ENCODE assay signal across 1 cellular context in the genomic region with DNA sequence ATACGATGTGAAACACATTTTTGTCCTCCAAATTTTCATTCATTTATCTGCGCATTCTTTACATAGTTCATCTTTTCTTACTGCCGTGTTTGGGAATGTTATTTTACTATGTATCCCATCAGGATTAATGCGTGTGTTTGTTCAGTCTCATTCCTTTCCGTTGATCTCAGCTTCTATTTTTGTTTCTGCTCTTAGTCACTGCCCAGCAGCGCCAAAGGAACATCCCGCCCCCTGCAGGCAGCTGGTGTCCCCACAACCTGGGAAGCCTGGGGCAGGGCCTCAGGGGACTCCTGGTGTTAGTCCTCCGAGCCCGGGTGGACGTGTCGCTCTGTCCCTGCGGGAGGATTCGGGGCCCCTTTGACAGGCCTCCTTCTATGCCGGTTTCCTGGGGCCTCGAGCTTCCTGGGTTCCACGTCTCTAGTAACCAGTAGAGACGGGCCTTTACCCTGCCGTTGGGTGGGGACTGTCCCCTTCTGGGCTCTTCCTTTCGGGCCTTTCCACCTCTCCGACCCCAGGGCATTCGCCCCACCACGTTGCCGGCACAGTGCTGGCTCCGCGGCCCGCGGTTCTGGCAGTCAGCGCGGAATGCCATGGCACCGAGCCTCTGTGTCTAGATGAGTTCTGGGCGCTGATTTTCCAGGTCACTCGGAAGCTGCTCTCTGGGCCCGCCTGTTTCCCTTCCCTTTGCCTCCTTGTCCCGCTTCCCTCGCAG.
TF ChIP-seq lines count a peak whose summit lies in the region.

No MANE protein-coding gene starts in this region.

TF ChIP-seq in GM12878, 131 proteins besides CTCF, POLR2A, EP300 and RAD21 (continues in another document):
- TF ChIP-seq, protein P1, sequence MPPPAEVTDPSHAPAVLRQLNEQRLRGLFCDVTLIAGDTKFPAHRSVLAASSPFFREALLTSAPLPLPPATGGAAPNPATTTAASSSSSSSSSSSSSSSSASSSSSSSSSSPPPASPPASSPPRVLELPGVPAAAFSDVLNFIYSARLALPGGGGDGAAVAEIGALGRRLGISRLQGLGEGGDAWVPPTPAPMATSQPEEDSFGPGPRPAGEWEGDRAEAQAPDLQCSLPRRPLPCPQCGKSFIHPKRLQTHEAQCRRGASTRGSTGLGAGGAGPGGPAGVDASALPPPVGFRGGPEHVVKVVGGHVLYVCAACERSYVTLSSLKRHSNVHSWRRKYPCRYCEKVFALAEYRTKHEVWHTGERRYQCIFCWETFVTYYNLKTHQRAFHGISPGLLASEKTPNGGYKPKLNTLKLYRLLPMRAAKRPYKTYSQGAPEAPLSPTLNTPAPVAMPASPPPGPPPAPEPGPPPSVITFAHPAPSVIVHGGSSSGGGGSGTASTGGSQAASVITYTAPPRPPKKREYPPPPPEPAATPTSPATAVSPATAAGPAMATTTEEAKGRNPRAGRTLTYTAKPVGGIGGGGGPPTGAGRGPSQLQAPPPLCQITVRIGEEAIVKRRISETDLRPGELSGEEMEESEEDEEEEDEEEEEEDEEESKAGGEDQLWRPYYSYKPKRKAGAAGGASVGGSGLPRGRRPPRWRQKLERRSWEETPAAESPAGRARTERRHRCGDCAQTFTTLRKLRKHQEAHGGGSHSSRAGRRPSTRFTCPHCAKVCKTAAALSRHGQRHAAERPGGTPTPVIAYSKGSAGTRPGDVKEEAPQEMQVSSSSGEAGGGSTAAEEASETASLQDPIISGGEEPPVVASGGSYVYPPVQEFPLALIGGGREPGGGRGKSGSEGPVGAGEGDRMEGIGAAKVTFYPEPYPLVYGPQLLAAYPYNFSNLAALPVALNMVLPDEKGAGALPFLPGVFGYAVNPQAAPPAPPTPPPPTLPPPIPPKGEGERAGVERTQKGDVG (CRISPR knock-in tag; IDR thresholded peaks at IDR 0.05): no peak
- TF ChIP-seq RBBP5 (conservative IDR thresholded peaks at IDR 0.05): no peak
- peak; percentile 68; the same call in 1 of the 2 replicates for TF ChIP-seq PML (IDR thresholded peaks at IDR 0.05; ENCODE audit: low read length)
- TF ChIP-seq DPF2 (IDR thresholded peaks at IDR 0.05): no peak; the same call in 1 of the 2 replicates
- no peak for TF ChIP-seq RFX5 (IDR thresholded peaks at IDR 0.05; ENCODE audit: low read depth, low read length)
- TF ChIP-seq, protein P2, sequence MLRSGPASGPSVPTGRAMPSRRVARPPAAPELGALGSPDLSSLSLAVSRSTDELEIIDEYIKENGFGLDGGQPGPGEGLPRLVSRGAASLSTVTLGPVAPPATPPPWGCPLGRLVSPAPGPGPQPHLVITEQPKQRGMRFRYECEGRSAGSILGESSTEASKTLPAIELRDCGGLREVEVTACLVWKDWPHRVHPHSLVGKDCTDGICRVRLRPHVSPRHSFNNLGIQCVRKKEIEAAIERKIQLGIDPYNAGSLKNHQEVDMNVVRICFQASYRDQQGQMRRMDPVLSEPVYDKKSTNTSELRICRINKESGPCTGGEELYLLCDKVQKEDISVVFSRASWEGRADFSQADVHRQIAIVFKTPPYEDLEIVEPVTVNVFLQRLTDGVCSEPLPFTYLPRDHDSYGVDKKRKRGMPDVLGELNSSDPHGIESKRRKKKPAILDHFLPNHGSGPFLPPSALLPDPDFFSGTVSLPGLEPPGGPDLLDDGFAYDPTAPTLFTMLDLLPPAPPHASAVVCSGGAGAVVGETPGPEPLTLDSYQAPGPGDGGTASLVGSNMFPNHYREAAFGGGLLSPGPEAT (IDR thresholded peaks at IDR 0.05; ENCODE audit: low read depth): peak; percentile 60
- 0 out of 2 replicates have a peak, but pooled peaks have one; percentile 31 for TF ChIP-seq CREM (IDR thresholded peaks at IDR 0.05; ENCODE audit: low read depth)
- TF ChIP-seq NBN (IDR thresholded peaks at IDR 0.05): peak; percentile 58; the same call in 1 of the 2 replicates
- TF ChIP-seq SIX5 (IDR thresholded peaks at IDR 0.05; ENCODE audit: low read depth, low read length, severe bottlenecking): no peak
- TF ChIP-seq, protein P3, sequence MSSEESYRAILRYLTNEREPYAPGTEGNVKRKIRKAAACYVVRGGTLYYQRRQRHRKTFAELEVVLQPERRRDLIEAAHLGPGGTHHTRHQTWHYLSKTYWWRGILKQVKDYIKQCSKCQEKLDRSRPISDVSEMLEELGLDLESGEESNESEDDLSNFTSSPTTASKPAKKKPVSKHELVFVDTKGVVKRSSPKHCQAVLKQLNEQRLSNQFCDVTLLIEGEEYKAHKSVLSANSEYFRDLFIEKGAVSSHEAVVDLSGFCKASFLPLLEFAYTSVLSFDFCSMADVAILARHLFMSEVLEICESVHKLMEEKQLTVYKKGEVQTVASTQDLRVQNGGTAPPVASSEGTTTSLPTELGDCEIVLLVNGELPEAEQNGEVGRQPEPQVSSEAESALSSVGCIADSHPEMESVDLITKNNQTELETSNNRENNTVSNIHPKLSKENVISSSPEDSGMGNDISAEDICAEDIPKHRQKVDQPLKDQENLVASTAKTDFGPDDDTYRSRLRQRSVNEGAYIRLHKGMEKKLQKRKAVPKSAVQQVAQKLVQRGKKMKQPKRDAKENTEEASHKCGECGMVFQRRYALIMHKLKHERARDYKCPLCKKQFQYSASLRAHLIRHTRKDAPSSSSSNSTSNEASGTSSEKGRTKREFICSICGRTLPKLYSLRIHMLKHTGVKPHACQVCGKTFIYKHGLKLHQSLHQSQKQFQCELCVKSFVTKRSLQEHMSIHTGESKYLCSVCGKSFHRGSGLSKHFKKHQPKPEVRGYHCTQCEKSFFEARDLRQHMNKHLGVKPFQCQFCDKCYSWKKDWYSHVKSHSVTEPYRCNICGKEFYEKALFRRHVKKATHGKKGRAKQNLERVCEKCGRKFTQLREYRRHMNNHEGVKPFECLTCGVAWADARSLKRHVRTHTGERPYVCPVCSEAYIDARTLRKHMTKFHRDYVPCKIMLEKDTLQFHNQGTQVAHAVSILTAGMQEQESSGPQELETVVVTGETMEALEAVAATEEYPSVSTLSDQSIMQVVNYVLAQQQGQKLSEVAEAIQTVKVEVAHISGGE (CRISPR knock-in tag; IDR thresholded peaks at IDR 0.05): no peak
- peak; percentile 24; the same call in 1 of the 2 replicates for TF ChIP-seq CREB1 (IDR thresholded peaks at IDR 0.05; ENCODE audit: low read depth)
- 0 out of 2 replicates have a peak, but pooled peaks have one; percentile 14 for TF ChIP-seq CHD1 (IDR thresholded peaks at IDR 0.05; ENCODE audit: low read depth, low read length)
- peak; percentile 65 for TF ChIP-seq RUNX3 (IDR thresholded peaks at IDR 0.05; ENCODE audit: low read length)
- TF ChIP-seq, protein P4, sequence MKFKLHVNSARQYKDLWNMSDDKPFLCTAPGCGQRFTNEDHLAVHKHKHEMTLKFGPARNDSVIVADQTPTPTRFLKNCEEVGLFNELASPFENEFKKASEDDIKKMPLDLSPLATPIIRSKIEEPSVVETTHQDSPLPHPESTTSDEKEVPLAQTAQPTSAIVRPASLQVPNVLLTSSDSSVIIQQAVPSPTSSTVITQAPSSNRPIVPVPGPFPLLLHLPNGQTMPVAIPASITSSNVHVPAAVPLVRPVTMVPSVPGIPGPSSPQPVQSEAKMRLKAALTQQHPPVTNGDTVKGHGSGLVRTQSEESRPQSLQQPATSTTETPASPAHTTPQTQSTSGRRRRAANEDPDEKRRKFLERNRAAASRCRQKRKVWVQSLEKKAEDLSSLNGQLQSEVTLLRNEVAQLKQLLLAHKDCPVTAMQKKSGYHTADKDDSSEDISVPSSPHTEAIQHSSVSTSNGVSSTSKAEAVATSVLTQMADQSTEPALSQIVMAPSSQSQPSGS (IDR thresholded peaks at IDR 0.05; ENCODE audit: low read length): peak; percentile 68; the same call in 1 of the 2 replicates
- TF ChIP-seq IKZF2 (IDR thresholded peaks at IDR 0.05): peak; percentile 72 to 75
- TF ChIP-seq BHLHE40 (IDR thresholded peaks at IDR 0.05; ENCODE audit: borderline replicate concordance in 1 of 2, low read depth in 2 of 2, low read length in 1 of 2): peak in 1 of 2 experiments; percentile 15; a peak in 1 of 4 replicates
- peak; percentile 84 for TF ChIP-seq SMC3 (IDR thresholded peaks at IDR 0.05; ENCODE audit: borderline replicate concordance, low read length)
- TF ChIP-seq JUNB (IDR thresholded peaks at IDR 0.05): peak; percentile 60
- TF ChIP-seq, protein P5, sequence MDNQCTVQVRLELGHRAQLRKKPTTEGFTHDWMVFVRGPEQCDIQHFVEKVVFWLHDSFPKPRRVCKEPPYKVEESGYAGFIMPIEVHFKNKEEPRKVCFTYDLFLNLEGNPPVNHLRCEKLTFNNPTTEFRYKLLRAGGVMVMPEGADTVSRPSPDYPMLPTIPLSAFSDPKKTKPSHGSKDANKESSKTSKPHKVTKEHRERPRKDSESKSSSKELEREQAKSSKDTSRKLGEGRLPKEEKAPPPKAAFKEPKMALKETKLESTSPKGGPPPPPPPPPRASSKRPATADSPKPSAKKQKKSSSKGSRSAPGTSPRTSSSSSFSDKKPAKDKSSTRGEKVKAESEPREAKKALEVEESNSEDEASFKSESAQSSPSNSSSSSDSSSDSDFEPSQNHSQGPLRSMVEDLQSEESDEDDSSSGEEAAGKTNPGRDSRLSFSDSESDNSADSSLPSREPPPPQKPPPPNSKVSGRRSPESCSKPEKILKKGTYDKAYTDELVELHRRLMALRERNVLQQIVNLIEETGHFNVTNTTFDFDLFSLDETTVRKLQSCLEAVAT (IDR thresholded peaks at IDR 0.05): 0 out of 2 replicates have a peak, but pooled peaks have one; percentile 7
- peak; percentile 37; the same call in 1 of the 2 replicates for TF ChIP-seq BCL11A (IDR thresholded peaks at IDR 0.05; ENCODE audit: low read depth, low read length)
- TF ChIP-seq, protein P6, sequence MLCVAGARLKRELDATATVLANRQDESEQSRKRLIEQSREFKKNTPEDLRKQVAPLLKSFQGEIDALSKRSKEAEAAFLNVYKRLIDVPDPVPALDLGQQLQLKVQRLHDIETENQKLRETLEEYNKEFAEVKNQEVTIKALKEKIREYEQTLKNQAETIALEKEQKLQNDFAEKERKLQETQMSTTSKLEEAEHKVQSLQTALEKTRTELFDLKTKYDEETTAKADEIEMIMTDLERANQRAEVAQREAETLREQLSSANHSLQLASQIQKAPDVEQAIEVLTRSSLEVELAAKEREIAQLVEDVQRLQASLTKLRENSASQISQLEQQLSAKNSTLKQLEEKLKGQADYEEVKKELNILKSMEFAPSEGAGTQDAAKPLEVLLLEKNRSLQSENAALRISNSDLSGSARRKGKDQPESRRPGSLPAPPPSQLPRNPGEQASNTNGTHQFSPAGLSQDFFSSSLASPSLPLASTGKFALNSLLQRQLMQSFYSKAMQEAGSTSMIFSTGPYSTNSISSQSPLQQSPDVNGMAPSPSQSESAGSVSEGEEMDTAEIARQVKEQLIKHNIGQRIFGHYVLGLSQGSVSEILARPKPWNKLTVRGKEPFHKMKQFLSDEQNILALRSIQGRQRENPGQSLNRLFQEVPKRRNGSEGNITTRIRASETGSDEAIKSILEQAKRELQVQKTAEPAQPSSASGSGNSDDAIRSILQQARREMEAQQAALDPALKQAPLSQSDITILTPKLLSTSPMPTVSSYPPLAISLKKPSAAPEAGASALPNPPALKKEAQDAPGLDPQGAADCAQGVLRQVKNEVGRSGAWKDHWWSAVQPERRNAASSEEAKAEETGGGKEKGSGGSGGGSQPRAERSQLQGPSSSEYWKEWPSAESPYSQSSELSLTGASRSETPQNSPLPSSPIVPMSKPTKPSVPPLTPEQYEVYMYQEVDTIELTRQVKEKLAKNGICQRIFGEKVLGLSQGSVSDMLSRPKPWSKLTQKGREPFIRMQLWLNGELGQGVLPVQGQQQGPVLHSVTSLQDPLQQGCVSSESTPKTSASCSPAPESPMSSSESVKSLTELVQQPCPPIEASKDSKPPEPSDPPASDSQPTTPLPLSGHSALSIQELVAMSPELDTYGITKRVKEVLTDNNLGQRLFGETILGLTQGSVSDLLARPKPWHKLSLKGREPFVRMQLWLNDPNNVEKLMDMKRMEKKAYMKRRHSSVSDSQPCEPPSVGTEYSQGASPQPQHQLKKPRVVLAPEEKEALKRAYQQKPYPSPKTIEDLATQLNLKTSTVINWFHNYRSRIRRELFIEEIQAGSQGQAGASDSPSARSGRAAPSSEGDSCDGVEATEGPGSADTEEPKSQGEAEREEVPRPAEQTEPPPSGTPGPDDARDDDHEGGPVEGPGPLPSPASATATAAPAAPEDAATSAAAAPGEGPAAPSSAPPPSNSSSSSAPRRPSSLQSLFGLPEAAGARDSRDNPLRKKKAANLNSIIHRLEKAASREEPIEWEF (IDR thresholded peaks at IDR 0.05; ENCODE audit: insufficient replicate concordance, low read depth, low read length): no peak
- TF ChIP-seq RAD51 (IDR thresholded peaks at IDR 0.05): no peak
- TF ChIP-seq ETV6 (conservative IDR thresholded peaks at IDR 0.05 in 1 of 2, IDR thresholded peaks at IDR 0.05 in 1 of 2; ENCODE audit: borderline replicate concordance in 1 of 2, low read depth in 1 of 2): 0 out of 4 replicates have a peak, but pooled peaks of 1 of the 2 experiments have one; percentile 55
- TF ChIP-seq, protein P7, sequence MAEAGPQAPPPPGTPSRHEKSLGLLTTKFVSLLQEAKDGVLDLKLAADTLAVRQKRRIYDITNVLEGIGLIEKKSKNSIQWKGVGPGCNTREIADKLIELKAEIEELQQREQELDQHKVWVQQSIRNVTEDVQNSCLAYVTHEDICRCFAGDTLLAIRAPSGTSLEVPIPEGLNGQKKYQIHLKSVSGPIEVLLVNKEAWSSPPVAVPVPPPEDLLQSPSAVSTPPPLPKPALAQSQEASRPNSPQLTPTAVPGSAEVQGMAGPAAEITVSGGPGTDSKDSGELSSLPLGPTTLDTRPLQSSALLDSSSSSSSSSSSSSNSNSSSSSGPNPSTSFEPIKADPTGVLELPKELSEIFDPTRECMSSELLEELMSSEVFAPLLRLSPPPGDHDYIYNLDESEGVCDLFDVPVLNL (IDR thresholded peaks at IDR 0.05; ENCODE audit: low read depth, low read length): no peak
- TF ChIP-seq SMAD1 (IDR thresholded peaks at IDR 0.05; ENCODE audit: low read depth, partially characterized antibody): no peak
- no peak for TF ChIP-seq SP1 (IDR thresholded peaks at IDR 0.05; ENCODE audit: low read depth, low read length)
- peak; percentile 73 for TF ChIP-seq IKZF1 (conservative IDR thresholded peaks at IDR 0.05)
- peak; percentile 90 for TF ChIP-seq EED (IDR thresholded peaks at IDR 0.05; ENCODE audit: low read depth)
- no peak for TF ChIP-seq ZNF217 (IDR thresholded peaks at IDR 0.05)
- no peak for TF ChIP-seq KAT2A (conservative IDR thresholded peaks at IDR 0.05; ENCODE audit: control insufficient read depth, low read depth, low read length)
- peak; percentile 56 for TF ChIP-seq RELA (IDR thresholded peaks at IDR 0.05; ENCODE audit: borderline replicate concordance, partially characterized antibody)
- TF ChIP-seq TCF12 (IDR thresholded peaks at IDR 0.05; ENCODE audit: low read depth, low read length): peak; percentile 57; the same call in 1 of the 2 replicates
- no peak for TF ChIP-seq YBX1 (IDR thresholded peaks at IDR 0.05)
- peak; percentile 71; the same call in 1 of the 2 replicates for TF ChIP-seq YY1 (IDR thresholded peaks at IDR 0.05; ENCODE audit: low read depth, low read length)
- peak; percentile 32; the same call in 1 of the 2 replicates for TF ChIP-seq ZSCAN29 (IDR thresholded peaks at IDR 0.05)
- TF ChIP-seq, protein P8, sequence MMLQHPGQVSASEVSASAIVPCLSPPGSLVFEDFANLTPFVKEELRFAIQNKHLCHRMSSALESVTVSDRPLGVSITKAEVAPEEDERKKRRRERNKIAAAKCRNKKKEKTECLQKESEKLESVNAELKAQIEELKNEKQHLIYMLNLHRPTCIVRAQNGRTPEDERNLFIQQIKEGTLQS (IDR thresholded peaks at IDR 0.05; ENCODE audit: borderline replicate concordance, extremely low read depth, low read depth, low read length): no peak
- TF ChIP-seq RB1 (IDR thresholded peaks at IDR 0.05; ENCODE audit: borderline replicate concordance): peak; percentile 71; the same call in 1 of the 2 replicates
- peak; percentile 95 for TF ChIP-seq MEF2A (IDR thresholded peaks at IDR 0.05; ENCODE audit: insufficient read depth, low read depth, low read length)
- peak; percentile 91 for TF ChIP-seq MEF2B (IDR thresholded peaks at IDR 0.05; ENCODE audit: partially characterized antibody, poor library complexity, severe bottlenecking)
- TF ChIP-seq TBL1XR1 (IDR thresholded peaks at IDR 0.05; ENCODE audit: low read depth, low read length): peak; percentile 37; the same call in 1 of the 2 replicates
- TF ChIP-seq SIN3A (IDR thresholded peaks at IDR 0.05; ENCODE audit: low read depth, low read length): no peak
